ENCODE assay signal across 7 cellular contexts in the genomic region with DNA sequence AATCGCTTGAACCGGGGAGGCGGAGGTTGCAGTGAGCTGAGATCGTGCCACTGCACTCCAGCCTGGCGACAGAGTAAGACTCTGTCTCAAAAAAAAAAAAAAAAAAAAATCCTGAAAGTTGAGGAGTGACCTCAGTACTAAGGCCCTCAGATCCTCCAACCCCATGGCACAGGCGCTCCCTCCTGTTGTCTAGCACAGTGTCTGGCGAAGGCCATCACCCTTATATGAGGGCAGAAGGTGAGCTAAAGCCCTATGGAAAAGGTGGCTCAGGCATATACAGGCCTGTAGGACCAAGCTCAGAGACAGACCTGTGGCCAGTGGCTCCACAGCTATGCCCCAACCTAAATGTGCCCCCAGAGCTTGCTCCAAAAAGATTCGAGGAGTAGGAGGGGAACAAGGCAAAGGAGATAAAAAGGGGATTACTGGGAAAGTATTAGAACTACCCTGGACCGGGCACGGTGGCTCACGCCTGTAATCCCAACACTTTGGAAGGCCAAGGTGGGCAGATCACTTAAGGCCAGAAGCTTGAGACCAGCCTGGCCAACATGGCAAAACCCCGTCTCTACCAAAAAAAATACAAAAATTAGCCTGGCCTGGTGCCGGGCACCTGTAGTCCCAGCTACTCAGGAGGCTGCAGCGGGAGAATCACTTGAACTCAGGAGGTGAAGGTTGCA.
DNase-seq lines count a peak whose midpoint lies in the region; ATAC-seq, FAIRE-seq and TF ChIP-seq lines count a peak whose summit lies in the region.
"Not testable (repeated sequence)": the region's sequence is repeated elsewhere in the genome, so short reads cannot be mapped to it uniquely, and the experiment has no call there.

No MANE protein-coding gene starts in this region.

- not testable (repeated sequence) for H3F3A ChIP-seq in Loucy (ENCODE audit: low read depth)

- not testable (repeated sequence) for H3K27me3 Mint-ChIP-seq in Caco-2 (ENCODE audit: insufficient read depth, unreplicated experiment); activated CD4-positive, alpha-beta T cell treated with anti-CD3 and anti-CD28 coated beads, Interleukin-2, amount 10 ng/mL, durations not matched to agents 24 days and 14 days; activated T-helper 1 cell treated with anti-CD3 and anti-CD28 coated beads, Interleukin-12 subunit alpha, Interleukin-12 subunit beta, Interleukin-2, Interleukin-4 antibody, amounts not matched to agents 30 ng/mL and 10 ng/mL and 1 ng/mL, durations not matched to agents 14 hours and 24 hours and 36 hours (ENCODE audit: insufficient read depth); central memory CD8-positive, alpha-beta T cell; stimulated activated naive CD8-positive, alpha-beta T cell treated with anti-CD3 and anti-CD28 coated beads, Interleukin-15, amount 100 ng/mL, for 72 hours

- not testable (repeated sequence) for DNase-seq in Caco-2; activated CD4-positive, alpha-beta T cell treated with anti-CD3 and anti-CD28 coated beads, Interleukin-2, amount 10 ng/mL, durations not matched to agents 24 days and 14 days; activated T-helper 1 cell treated with anti-CD3 and anti-CD28 coated beads, Interleukin-12 subunit alpha, Interleukin-12 subunit beta, Interleukin-2, Interleukin-4 antibody, amounts not matched to agents 30 ng/mL and 10 ng/mL and 1 ng/mL, durations not matched to agents 14 hours and 24 hours and 36 hours (ENCODE audit: low spot score); central memory CD8-positive, alpha-beta T cell (ENCODE audit: low spot score in 2 of 2); HepG2 (ENCODE audit: low spot score); stimulated activated naive CD8-positive, alpha-beta T cell treated with anti-CD3 and anti-CD28 coated beads, Interleukin-15, amount 100 ng/mL, for 72 hours

- H3K4me1 ChIP-seq in Caco-2 (peaks cover 30% of the 10 kb centered on the region), Loucy (ENCODE audit: insufficient read depth, low read length, poor library complexity, severe bottlenecking) (peaks cover 69% of the 10 kb centered on the region), HepG2 (ENCODE audit: insufficient read depth, low read length) (peaks cover 95% of the 10 kb centered on the region)

- not testable (repeated sequence) for BruUV-seq in Caco-2 (replicated peaks; lab: Mats Ljungman, UMichigan); HepG2 (replicated peaks; lab: Mats Ljungman, UMichigan)

- WGBS in HepG2 (ENCODE audit: low lambda C conversion rate): 94% methylated on average over 14 of the region's 14 CpGs

- TF ChIP-seq POLR2A in HepG2 (IDR thresholded peaks at IDR 0.05; ENCODE audit: insufficient read depth in 1 of 2, low read depth in 2 of 2, low read length in 2 of 2): not testable (repeated sequence)

- peaks cover 36% of the 10 kb centered on the region for H3K4me1 Mint-ChIP-seq in Caco-2 (ENCODE audit: low read depth, unreplicated experiment)
- peaks cover 30% of the 10 kb centered on the region for H3K4me1 Mint-ChIP-seq in activated CD4-positive, alpha-beta T cell treated with anti-CD3 and anti-CD28 coated beads, Interleukin-2, amount 10 ng/mL, durations not matched to agents 24 days and 14 days
- H3K4me1 Mint-ChIP-seq in activated T-helper 1 cell treated with anti-CD3 and anti-CD28 coated beads, Interleukin-12 subunit alpha, Interleukin-12 subunit beta, Interleukin-2, Interleukin-4 antibody, amounts not matched to agents 30 ng/mL and 10 ng/mL and 1 ng/mL, durations not matched to agents 14 hours and 24 hours and 36 hours (ENCODE audit: low read depth): peaks cover 46% of the 10 kb centered on the region
- peaks cover 15% of the 10 kb centered on the region for H3K4me1 Mint-ChIP-seq in central memory CD8-positive, alpha-beta T cell
- peaks cover 28% of the 10 kb centered on the region for H3K4me1 Mint-ChIP-seq in stimulated activated naive CD8-positive, alpha-beta T cell treated with anti-CD3 and anti-CD28 coated beads, Interleukin-15, amount 100 ng/mL, for 72 hours

- H3K36me3 Mint-ChIP-seq in Caco-2 (ENCODE audit: insufficient read depth, unreplicated experiment); activated CD4-positive, alpha-beta T cell treated with anti-CD3 and anti-CD28 coated beads, Interleukin-2, amount 10 ng/mL, durations not matched to agents 24 days and 14 days (ENCODE audit: low read depth); activated T-helper 1 cell treated with anti-CD3 and anti-CD28 coated beads, Interleukin-12 subunit alpha, Interleukin-12 subunit beta, Interleukin-2, Interleukin-4 antibody, amounts not matched to agents 30 ng/mL and 10 ng/mL and 1 ng/mL, durations not matched to agents 14 hours and 24 hours and 36 hours (ENCODE audit: low read depth); central memory CD8-positive, alpha-beta T cell (ENCODE audit: insufficient read depth): not testable (repeated sequence)

- peak overlapping the region; percentile 72 for H3K9ac ChIP-seq in Loucy (ENCODE audit: low read depth, low read length, poor library complexity, severe bottlenecking)
- H3K9ac ChIP-seq in HepG2 (ENCODE audit: insufficient read depth, low read depth, low read length): not testable (repeated sequence)

- H4K20me1 ChIP-seq in Loucy (ENCODE audit: insufficient read depth, low read length, poor library complexity, severe bottlenecking); HepG2 (ENCODE audit: insufficient read depth, low read length): not testable (repeated sequence)

- not testable (repeated sequence) for H3K4me3 ChIP-seq in Caco-2 (ENCODE audit: low read depth, low read length); HepG2 (replicated peaks in 1 of 3; ENCODE audit: insufficient read depth in 1 of 3, low read depth in 2 of 3, low read length in 3 of 3)
- H3K4me3 ChIP-seq in Loucy (ENCODE audit: low read length, poor library complexity, severe bottlenecking): peak overlapping the region; percentile 37

- not testable (repeated sequence) for H3K9me3 Mint-ChIP-seq in Caco-2 (ENCODE audit: unreplicated experiment); activated CD4-positive, alpha-beta T cell treated with anti-CD3 and anti-CD28 coated beads, Interleukin-2, amount 10 ng/mL, durations not matched to agents 24 days and 14 days; activated T-helper 1 cell treated with anti-CD3 and anti-CD28 coated beads, Interleukin-12 subunit alpha, Interleukin-12 subunit beta, Interleukin-2, Interleukin-4 antibody, amounts not matched to agents 30 ng/mL and 10 ng/mL and 1 ng/mL, durations not matched to agents 14 hours and 24 hours and 36 hours; central memory CD8-positive, alpha-beta T cell; stimulated activated naive CD8-positive, alpha-beta T cell treated with anti-CD3 and anti-CD28 coated beads, Interleukin-15, amount 100 ng/mL, for 72 hours

- not testable (repeated sequence) for H2AFZ ChIP-seq in Loucy (ENCODE audit: low read length); HepG2 (ENCODE audit: low read length)

- not testable (repeated sequence) for ATAC-seq in central memory CD8-positive, alpha-beta T cell (replicated peaks; ENCODE audit: extremely low read depth, poor library complexity, severe bottlenecking); HepG2; stimulated activated naive CD8-positive, alpha-beta T cell treated with anti-CD3 and anti-CD28 coated beads, Interleukin-15, amount 100 ng/mL, for 72 hours

- H3K27ac Mint-ChIP-seq in Caco-2 (ENCODE audit: unreplicated experiment): peak overlapping the region; percentile 33
- H3K27ac Mint-ChIP-seq in activated CD4-positive, alpha-beta T cell treated with anti-CD3 and anti-CD28 coated beads, Interleukin-2, amount 10 ng/mL, durations not matched to agents 24 days and 14 days: peak overlapping the region; percentile 9
- H3K27ac Mint-ChIP-seq in activated T-helper 1 cell treated with anti-CD3 and anti-CD28 coated beads, Interleukin-12 subunit alpha, Interleukin-12 subunit beta, Interleukin-2, Interleukin-4 antibody, amounts not matched to agents 30 ng/mL and 10 ng/mL and 1 ng/mL, durations not matched to agents 14 hours and 24 hours and 36 hours: peak overlapping the region; percentile 74
- peak overlapping the region; percentile 88 for H3K27ac Mint-ChIP-seq in central memory CD8-positive, alpha-beta T cell (ENCODE audit: low read depth)
- peak overlapping the region; percentile 16 to 89 for H3K27ac Mint-ChIP-seq in stimulated activated naive CD8-positive, alpha-beta T cell treated with anti-CD3 and anti-CD28 coated beads, Interleukin-15, amount 100 ng/mL, for 72 hours

- POLR2A ChIA-PET in Caco-2 (lab: Charles Lee) (interaction anchor here (0.9 kb wide), 1 partner anchor 93 kb away, joined by 3 read pairs; the partner anchor contains the start of gene GLUL), HepG2 (lab: Yijun Ruan, JAX) (interaction anchor here (1.3 to 6.1 kb wide), 4 partner anchors 10 to 93 kb away, joined by 5 to 260 read pairs (median 37); partner anchors contain the start of gene GLUL)

- FAIRE-seq in HepG2 (lab: Jason Lieb, UNC): not testable (repeated sequence)

- not testable (repeated sequence) for TF ChIP-seq RAD21 in HepG2 (CRISPR knock-in tag; IDR thresholded peaks at IDR 0.05)

- H3K27me3 ChIP-seq in Caco-2 (replicated peaks; ENCODE audit: control insufficient read depth, insufficient read depth, low read length); Loucy (ENCODE audit: insufficient read depth, low read length, poor library complexity, severe bottlenecking); HepG2 (ENCODE audit: control insufficient read depth in 1 of 2, insufficient read depth in 2 of 2, low read length in 2 of 2): not testable (repeated sequence)

- intact Hi-C loops in Caco-2 (cut with micrococcal nuclease; ENCODE audit: unreplicated experiment); activated CD4-positive, alpha-beta T cell treated with anti-CD3 and anti-CD28 coated beads, Interleukin-2, amount 10 ng/mL, durations not matched to agents 24 days and 14 days (cut with micrococcal nuclease); activated T-helper 1 cell treated with anti-CD3 and anti-CD28 coated beads, Interleukin-12 subunit alpha, Interleukin-12 subunit beta, Interleukin-2, Interleukin-4 antibody, amounts not matched to agents 30 ng/mL and 10 ng/mL and 1 ng/mL, durations not matched to agents 14 hours and 24 hours and 36 hours (cut with micrococcal nuclease); HepG2 (cut with micrococcal nuclease; ENCODE audit: unreplicated experiment): not testable (repeated sequence)

- H3K4me2 ChIP-seq in Loucy (ENCODE audit: low read depth, low read length, poor library complexity, severe bottlenecking): peak overlapping the region; percentile 60
- H3K4me2 ChIP-seq in HepG2 (ENCODE audit: low read depth, low read length): not testable (repeated sequence)

- H3K9me2 ChIP-seq in Loucy (replicated peaks; ENCODE audit: low read depth, low read length): not testable (repeated sequence)

- in situ Hi-C loops in HepG2 (cut with HindIII; ENCODE audit: extremely low pct_ligation_motif_present, low pct_unique_long_range_greater_than_20kb): not testable (repeated sequence)

- not testable (repeated sequence) for TF ChIP-seq EP300 in HepG2 (IDR thresholded peaks at IDR 0.05; ENCODE audit: low read depth in 2 of 2, low read length in 2 of 2); HepG2 (CRISPR knock-in tag; IDR thresholded peaks at IDR 0.05; ENCODE audit: borderline replicate concordance)

- peak overlapping the region; percentile 53 for H3K27ac ChIP-seq in HepG2 (ENCODE audit: extremely low read length, insufficient read depth, low read length)

- H3K36me3 ChIP-seq in Caco-2 (ENCODE audit: control insufficient read depth, insufficient read depth, low read length); Loucy (ENCODE audit: insufficient read depth, low read length); HepG2 (replicated peaks in 1 of 2; ENCODE audit: control insufficient read depth in 1 of 2, insufficient read depth in 2 of 2, low read length in 2 of 2): not testable (repeated sequence)

- CTCF ChIA-PET in Caco-2 (lab: Charles Lee): interaction anchor here (0.7 to 1.2 kb wide), 4 partner anchors 10 to 489 kb away, joined by 3 to 8 read pairs (median 6); no protein-coding TSS in a partner anchor
- CTCF ChIA-PET in HepG2 (lab: Yijun Ruan, JAX; ENCODE audit: low intra/inter-chr PET ratio, low total read pairs): not testable (repeated sequence)

- not testable (repeated sequence) for H3K79me2 ChIP-seq in Loucy (ENCODE audit: insufficient read depth, low read length); HepG2 (ENCODE audit: insufficient read depth, low read length)

- not testable (repeated sequence) for H3K4me3 Mint-ChIP-seq in Caco-2 (ENCODE audit: unreplicated experiment); activated CD4-positive, alpha-beta T cell treated with anti-CD3 and anti-CD28 coated beads, Interleukin-2, amount 10 ng/mL, durations not matched to agents 24 days and 14 days; central memory CD8-positive, alpha-beta T cell; stimulated activated naive CD8-positive, alpha-beta T cell treated with anti-CD3 and anti-CD28 coated beads, Interleukin-15, amount 100 ng/mL, for 72 hours
- peak overlapping the region; percentile 39 for H3K4me3 Mint-ChIP-seq in activated T-helper 1 cell treated with anti-CD3 and anti-CD28 coated beads, Interleukin-12 subunit alpha, Interleukin-12 subunit beta, Interleukin-2, Interleukin-4 antibody, amounts not matched to agents 30 ng/mL and 10 ng/mL and 1 ng/mL, durations not matched to agents 14 hours and 24 hours and 36 hours

- not testable (repeated sequence) for TF ChIP-seq CTCF in Caco-2 (IDR thresholded peaks at IDR 0.05; ENCODE audit: insufficient read depth in 1 of 2, low read depth in 1 of 2, low read length in 1 of 2, severe bottlenecking in 1 of 2, unreplicated experiment in 1 of 2); Loucy (conservative IDR thresholded peaks at IDR 0.05; ENCODE audit: low read length); HepG2 (CRISPR knock-in tag; IDR thresholded peaks at IDR 0.05)

- H3K9me3 ChIP-seq in Caco-2; Loucy (ENCODE audit: insufficient read depth, low read depth, low read length); HepG2 (ENCODE audit: low read length): not testable (repeated sequence)

Comparison
In these comparisons a context has a peak if more than half of its experiments do, and no peak if none do; other contexts are left out.
1. H3K27ac Mint-ChIP-seq: peak in every context shown above with its lines; median percentile 88 in central memory CD8-positive, alpha-beta T cell; 74 in activated T-helper 1 cell treated with anti-CD3 and anti-CD28 coated beads, Interleukin-12 subunit alpha, Interleukin-12 subunit beta, Interleukin-2, Interleukin-4 antibody, amounts not matched to agents 30 ng/mL and 10 ng/mL and 1 ng/mL, durations not matched to agents 14 hours and 24 hours and 36 hours; 52 in stimulated activated naive CD8-positive, alpha-beta T cell treated with anti-CD3 and anti-CD28 coated beads, Interleukin-15, amount 100 ng/mL, for 72 hours; 33 in Caco-2; 9 in activated CD4-positive, alpha-beta T cell treated with anti-CD3 and anti-CD28 coated beads, Interleukin-2, amount 10 ng/mL, durations not matched to agents 24 days and 14 days.